Comparison of ENCODE assay signal across 5 cellular contexts in the genomic region with DNA sequence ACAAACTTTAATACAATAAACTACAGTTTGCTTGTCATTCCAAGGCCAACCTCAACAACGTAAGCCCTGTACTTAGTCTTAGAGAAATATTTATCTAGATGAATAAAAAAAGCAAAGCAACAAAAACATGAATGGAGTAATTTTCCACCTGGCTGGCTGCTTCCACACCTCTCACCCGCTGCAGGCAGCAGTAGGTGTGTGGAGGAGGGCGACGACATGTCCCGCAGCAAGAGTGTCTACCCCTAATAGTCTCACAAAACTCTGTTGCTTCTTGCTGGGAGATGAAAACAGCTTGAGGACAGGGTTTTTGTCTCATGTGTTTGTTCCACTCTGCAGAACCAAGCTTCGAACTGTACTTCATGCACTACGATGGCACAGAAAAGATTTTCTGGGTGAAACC. TPM values are rescaled to one million over a fixed set of nuclear protein-coding genes. Genes with fewer than 3 reads are reported as not detected.
"Had no signal": no experiment of that assay in that cellular context is flagged by ENCODE, and none has a peak within 500 bp of the region (broad histone marks: within the 10 kb centered on the region; RNA-seq: fewer than 3 reads in every experiment).

No MANE protein-coding gene starts in this region.

- H3K4me1 ChIP-seq: HAP-1 had no signal

- H3K9me3 Mint-ChIP-seq: GM23338 had no signal

- H3K4me3 ChIP-seq: GM23338, HAP-1, K562 had no signal

- H2AFZ ChIP-seq: GM23338 had no signal

- H3K27ac Mint-ChIP-seq: GM23338 had no signal

- H3K4me2 ChIP-seq: GM23338 had no signal

- H3K4me3 Mint-ChIP-seq: GM23338 had no signal

- ATAC-seq: HCT116, K562 had no signal

- H3K36me3 ChIP-seq: HAP-1 had no signal

- H3K9me3 ChIP-seq: HAP-1 had no signal

- DNase-seq: IMR-90 had no signal

RNA-seq across cellular contexts. Expression of a gene that starts 48.8 kb away (rescaled TPM):
- total RNA-seq: IMR-90, K562 had no signal
- polyA plus RNA-seq: IMR-90, K562 had no signal
